8 cellular contexts compared by ENCODE assay signal in the genomic region with DNA sequence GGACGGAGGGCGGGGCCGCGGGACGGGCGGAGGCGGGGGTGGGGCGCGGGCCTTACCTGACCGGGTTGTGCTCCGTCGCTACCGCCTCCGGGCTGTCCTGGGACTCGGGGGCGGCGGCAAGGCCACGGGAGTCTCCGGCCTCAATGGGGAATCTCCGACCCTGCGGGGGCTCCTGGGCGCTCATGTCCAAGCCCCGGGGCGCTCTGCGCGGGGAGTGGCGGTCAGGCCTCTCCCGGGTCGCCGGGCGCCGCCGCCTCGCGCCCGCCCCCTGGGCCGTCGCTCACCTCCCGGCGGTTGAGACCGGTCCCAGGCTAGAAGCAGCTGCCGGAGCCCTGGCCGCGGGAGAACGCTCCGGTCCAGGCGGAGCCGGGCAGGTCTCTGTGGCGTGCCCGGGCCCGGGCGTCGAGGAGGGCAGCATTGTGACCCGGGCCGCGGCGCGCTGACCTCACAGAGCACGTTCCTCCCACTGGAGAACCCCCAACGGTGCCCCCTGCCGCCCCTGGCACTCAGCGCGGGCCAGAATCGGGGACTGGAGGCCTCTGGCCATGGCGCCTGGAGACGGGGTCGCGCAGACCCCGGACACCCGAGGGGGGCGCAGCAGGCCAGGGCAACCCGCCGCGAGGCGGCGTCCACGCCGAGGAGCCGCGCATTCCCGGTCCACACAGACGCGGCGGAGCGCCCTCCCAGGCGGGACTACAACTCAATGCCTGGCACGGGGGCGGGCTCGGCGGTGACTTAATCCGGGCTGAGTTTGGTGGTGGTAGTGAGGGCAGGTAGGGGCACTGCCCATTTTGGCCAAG. TPM values are rescaled to one million over a fixed set of nuclear protein-coding genes. Genes with fewer than 3 reads are reported as not detected.
DNase-seq lines count a peak whose midpoint lies in the region; ATAC-seq and TF ChIP-seq lines count a peak whose summit lies in the region.

No MANE protein-coding gene starts in this region.

- H3K9ac ChIP-seq in IMR-90 (ENCODE audit: low read depth, low read length) = no peak overlapping the region

- H3K4ac ChIP-seq in IMR-90 (ENCODE audit: low read depth, low read length) = no peak overlapping the region; the same call in 1 of the 2 replicates

- no peak overlapping the region for H3K4me2 ChIP-seq in IMR-90 (ENCODE audit: low read depth, low read length)

- H3K56ac ChIP-seq in IMR-90 (ENCODE audit: extremely low read depth, insufficient read depth, low read length) = no peak overlapping the region

- H4K91ac ChIP-seq in IMR-90 (ENCODE audit: insufficient read depth, low read depth, low read length) = no peak overlapping the region

- H3K14ac ChIP-seq in IMR-90 (replicated peaks; ENCODE audit: low read depth, low read length) = no peak overlapping the region

- ATAC-seq in IMR-90 (ENCODE audit: low read depth) (peak; percentile 52), body of pancreas (peak; percentile 68), sciatic nerve (peak; percentile 66), HG02885 (IDR thresholded peaks at IDR 0.05; ENCODE audit: poor library complexity, unreplicated experiment) (no peak), HG03139 (IDR thresholded peaks at IDR 0.05; ENCODE audit: unreplicated experiment) (no peak)

- no peak overlapping the region for H2BK120ac ChIP-seq in IMR-90 (ENCODE audit: low read depth, low read length)

- H3K4me1 ChIP-seq in IMR-90 (ENCODE audit: control insufficient read depth, insufficient read depth, low read length) (no peaks in the 10 kb centered on the region), body of pancreas (peaks cover 16% of the 10 kb centered on the region)

- H3K79me1 ChIP-seq in IMR-90 (ENCODE audit: low read depth in 1 of 2, low read length in 2 of 2) = peaks cover 0 to 3% of the 10 kb centered on the region in 2 experiments; a peak in 1 of 4 replicates

- no peak overlapping the region; the same call in 1 of the 2 replicates for H3K23ac ChIP-seq in IMR-90 (ENCODE audit: low read depth, low read length)

- H3K4me3 ChIP-seq in BJ (ENCODE audit: low read depth, low read length) (peak overlapping the region; percentile 36), IMR-90 (ENCODE audit: insufficient read depth, low read depth, low read length) (no peak overlapping the region), body of pancreas (no peak overlapping the region), iPS-18c (ENCODE audit: insufficient read depth, low read depth, low read length) (peak overlapping the region; percentile 52)

- intact Hi-C loops in IMR-90 (cut with micrococcal nuclease) = no loop called here
- intact Hi-C loops in body of pancreas (cut with DNase I) = no loop called here
- intact Hi-C loops in sciatic nerve (cut with DNase I) = no loop called here

- no peaks in the 10 kb centered on the region; the same call in 1 of the 2 replicates for H4K20me1 ChIP-seq in IMR-90 (ENCODE audit: insufficient read depth, low read length)

- H3K27me3 ChIP-seq in BJ (ENCODE audit: control insufficient read depth, insufficient read depth, low read length) = no peaks in the 10 kb centered on the region
- no peaks in the 10 kb centered on the region for H3K27me3 ChIP-seq in IMR-90 (ENCODE audit: control insufficient read depth, insufficient read depth, low read length)
- H3K27me3 ChIP-seq in body of pancreas = no peaks in the 10 kb centered on the region

- in situ Hi-C loops in IMR-90 (cut with MboI; ENCODE audit: low sequenced_read_pairs) = no loop called here

- no peak overlapping the region for H2BK5ac ChIP-seq in IMR-90 (ENCODE audit: low read depth, low read length, poor library complexity, severe bottlenecking)

- DNase-seq in BJ (ENCODE audit: low read depth) (no peak), IMR-90 (no peak), body of pancreas (peak; percentile 51 to 67 (median 54)), sciatic nerve (ENCODE audit: low spot score) (peak; percentile 82), Kasumi-1 (lab: John Stamatoyannopoulos, UW) (no peak)

- H3K27ac ChIP-seq in IMR-90 (ENCODE audit: insufficient read depth, low read length) (no peak overlapping the region), body of pancreas (peak overlapping the region in 3 of 4 donors; percentile 37 to 55 (median 42))

- BruUV-seq in IMR-90 (replicated peaks; lab: Mats Ljungman, UMichigan) = no TSS peak

- peak overlapping the region in 1 of 2 experiments; percentile 27; a peak in 1 of 4 replicates for H4K8ac ChIP-seq in IMR-90 (ENCODE audit: low read depth in 2 of 2, low read length in 2 of 2)

- no peak overlapping the region for H2BK15ac ChIP-seq in IMR-90 (ENCODE audit: low read depth, low read length)

- TF ChIP-seq CTCF in BJ (IDR thresholded peaks at IDR 0.05; ENCODE audit: insufficient read depth, low read depth, low read length) (peak; percentile 29), IMR-90 (conservative IDR thresholded peaks at IDR 0.05; ENCODE audit: low read depth, low read length) (no peak; the same call in 1 of the 2 replicates), body of pancreas (IDR thresholded peaks at IDR 0.05) (peak in 5 of 7 experiments; percentile 12 to 44 (median 29))

- H4K5ac ChIP-seq in IMR-90 (ENCODE audit: low read depth, low read length) = no peak overlapping the region

- peaks cover 11% of the 10 kb centered on the region for H3K36me3 ChIP-seq in BJ (ENCODE audit: control insufficient read depth, insufficient read depth, low read length)
- H3K36me3 ChIP-seq in IMR-90 (ENCODE audit: control insufficient read depth, insufficient read depth, low read length) = peaks cover 25% of the 10 kb centered on the region
- peaks cover 0 to 10% of the 10 kb centered on the region in 2 donors for H3K36me3 ChIP-seq in body of pancreas (replicated peaks in 1 of 2; ENCODE audit: insufficient read depth in 1 of 2, low read depth in 2 of 2)

- H2AK5ac ChIP-seq in IMR-90 (ENCODE audit: low read depth, low read length) = no peak overlapping the region

- CTCF ChIA-PET in BJ (lab: Yijun Ruan, JAX) (interaction anchor here (1.0 to 2.9 kb wide), 3 partner anchors 9 to 146 kb away, joined by 3 to 12 read pairs (median 7); partner anchors contain the start of gene MARCKSL1), IMR-90 (lab: Yijun Ruan, JAX) (no interaction called here)

- 7% methylated on average over 19 of the region's 91 CpGs; no CpG with 5 or more reads in 1 of the 2 experiments for WGBS in IMR-90 (ENCODE audit: extremely low coverage in 2 of 2, insufficient read length in 1 of 2), 2 experiments
- 0 to 1% methylated on average over 7 to 81 of the region's 91 CpGs for WGBS in body of pancreas, 2 donors

- no peaks in the 10 kb centered on the region for H3K9me3 ChIP-seq in IMR-90 (ENCODE audit: control insufficient read depth, insufficient read depth, low read length)
- no peaks in the 10 kb centered on the region for H3K9me3 ChIP-seq in body of pancreas
- H3K9me3 ChIP-seq in iPS-18c (ENCODE audit: control insufficient read depth, insufficient read depth, low read length) = no peaks in the 10 kb centered on the region

- H2AFZ ChIP-seq in IMR-90 (replicated peaks; ENCODE audit: low read length, poor library complexity) = peak overlapping the region; percentile 77

- H3K9me1 ChIP-seq in IMR-90 (ENCODE audit: insufficient read depth, low read length) = 0 out of 2 replicates have a peak, but pooled peaks cover 4% of the 10 kb centered on the region

- TF ChIP-seq POLR2A in IMR-90 (IDR thresholded peaks at IDR 0.05; ENCODE audit: low read depth, low read length) (no peak), body of pancreas (IDR thresholded peaks at IDR 0.05) (peak; percentile 17 to 29 (median 23))

- POLR2A ChIA-PET in BJ (lab: Charles Lee) = no interaction called here
- POLR2A ChIA-PET in IMR-90 (lab: Charles Lee; ENCODE audit: unreplicated experiment) = no interaction called here

- no peak for TF ChIP-seq RAD21 in IMR-90 (IDR thresholded peaks at IDR 0.05; ENCODE audit: low read length)

- H2BK20ac ChIP-seq in IMR-90 (ENCODE audit: low read depth, low read length) = no peak overlapping the region

- dilution Hi-C loops in IMR-90 (cut with HindIII; ENCODE audit: low sequenced_read_pairs, unreplicated experiment) = no loop called here

- no peak overlapping the region for H3K18ac ChIP-seq in IMR-90 (ENCODE audit: low read depth, low read length)

- H2AK9ac ChIP-seq in IMR-90 (replicated peaks; ENCODE audit: low read depth, low read length, poor library complexity) = peak overlapping the region; percentile 46

TF ChIP-seq in IMR-90, 13 proteins besides CTCF, POLR2A, EP300 and RAD21 (continues in another document):
- TF ChIP-seq RCOR1 (IDR thresholded peaks at IDR 0.05; ENCODE audit: insufficient replicate concordance, low read length) = no peak
- TF ChIP-seq SMC3 (IDR thresholded peaks at IDR 0.05; ENCODE audit: low read depth, low read length) = 0 out of 2 replicates have a peak, but pooled peaks have one; percentile 5

RNA-seq across cellular contexts. Expression of gene FAM229A, which starts 0.4 kb away (rescaled TPM):
- polyA plus RNA-seq in BJ (2011; rRNA removed) (1.3 and 2.4 TPM in 2 replicates), IMR-90 (2012; rRNA removed) (3.9 and 4.3 TPM in 2 replicates)
- 2.1 and 2.3 TPM in 2 replicates for polyA minus RNA-seq in BJ (2011; rRNA and poly(A)+ RNA removed)
- total RNA-seq in IMR-90 (2012; rRNA removed) (0.28 and 0.36 TPM in 2 replicates), body of pancreas (10 to 100 TPM in 1 of 2 donors, 1 to 10 TPM in 1; 3.6 to 15.6 TPM), sciatic nerve (12.0 TPM)
- 0.64 and 1.4 TPM in 2 replicates for polyA plus RNA-seq in IMR-90 (2012; cell fraction: cytosol; rRNA removed)
- polyA plus RNA-seq in IMR-90 (2012; cell fraction: nucleus; rRNA removed; ENCODE audit: low replicate concordance) = 73.8 and 94.1 TPM in 2 replicates

RNA-seq across cellular contexts. Expression of gene TSSK3, which starts 0.5 kb away (rescaled TPM):
- polyA plus RNA-seq in BJ (2011; rRNA removed) = 0.39 and 0.42 TPM in 2 replicates
- polyA minus RNA-seq in BJ (2011; rRNA and poly(A)+ RNA removed) = 0.33 TPM in 1 of 2 replicates, not detected in the other
- not detected in 2 replicates for total RNA-seq in IMR-90 (2012; rRNA removed)
- polyA plus RNA-seq in IMR-90 (2012; rRNA removed) = 0.24 and 0.96 TPM in 2 replicates
- 0.15 TPM in 1 of 2 replicates, not detected in the other for polyA plus RNA-seq in IMR-90 (2012; cell fraction: cytosol; rRNA removed)
- 1.7 and 2.9 TPM in 2 replicates for polyA plus RNA-seq in IMR-90 (2012; cell fraction: nucleus; rRNA removed; ENCODE audit: low replicate concordance)
- total RNA-seq in body of pancreas = 10 to 100 TPM in 1 of 2 donors, 1 to 10 TPM in 1; 1.8 to 12.2 TPM
- total RNA-seq in sciatic nerve = 5.1 TPM

RNA-seq across cellular contexts. Expression of gene MARCKSL1, which starts 25.8 kb away (rescaled TPM):
- 41.3 and 52.0 TPM in 2 replicates for polyA plus RNA-seq in BJ (2011; rRNA removed)
- polyA minus RNA-seq in BJ (2011; rRNA and poly(A)+ RNA removed) = 15.6 and 17.8 TPM in 2 replicates
- 34.7 and 37.5 TPM in 2 replicates for total RNA-seq in IMR-90 (2012; rRNA removed)
- 199 and 218 TPM in 2 replicates for polyA plus RNA-seq in IMR-90 (2012; rRNA removed)
- 217 and 260 TPM in 2 replicates for polyA plus RNA-seq in IMR-90 (2012; cell fraction: cytosol; rRNA removed)
- polyA plus RNA-seq in IMR-90 (2012; cell fraction: nucleus; rRNA removed; ENCODE audit: low replicate concordance) = 68.1 and 74.1 TPM in 2 replicates
- 10 to 100 TPM; 12.9 to 34.5 TPM for total RNA-seq in body of pancreas
- total RNA-seq in sciatic nerve = 126 TPM

RNA-seq across cellular contexts. Expression of gene BSDC1, which starts 32.4 kb away (rescaled TPM):
- 53.6 and 74.1 TPM in 2 replicates for polyA plus RNA-seq in BJ (2011; rRNA removed)
- 30.0 and 30.9 TPM in 2 replicates for polyA minus RNA-seq in BJ (2011; rRNA and poly(A)+ RNA removed)
- 50.8 and 60.4 TPM in 2 replicates for total RNA-seq in IMR-90 (2012; rRNA removed)
- polyA plus RNA-seq in IMR-90 (2012; rRNA removed) = 50.4 and 56.8 TPM in 2 replicates
- 31.5 and 48.4 TPM in 2 replicates for polyA plus RNA-seq in IMR-90 (2012; cell fraction: cytosol; rRNA removed)
- polyA plus RNA-seq in IMR-90 (2012; cell fraction: nucleus; rRNA removed; ENCODE audit: low replicate concordance) = 81.3 and 110 TPM in 2 replicates
- 10 to 100 TPM; 53.2 to 83.7 TPM for total RNA-seq in body of pancreas
- total RNA-seq in sciatic nerve = 83.1 TPM

Comparison
In these comparisons a context has a peak if more than half of its experiments do, and no peak if none do; other contexts are left out.
1. DNase-seq: peak in body of pancreas (4 of 4) and sciatic nerve (single experiment); none in BJ (single experiment), IMR-90 (single experiment) and Kasumi-1 (0 of 2).
2. H3K4me3 ChIP-seq: peak in BJ (single experiment) and iPS-18c (single experiment); none in IMR-90 (single experiment) and body of pancreas (0 of 2).
3. ATAC-seq: peak in IMR-90 (single experiment), body of pancreas (single experiment) and sciatic nerve (single experiment); none in HG02885 (single experiment) and HG03139 (single experiment).